Comparison of ENCODE assay signal across 1 cellular context in the genomic region with DNA sequence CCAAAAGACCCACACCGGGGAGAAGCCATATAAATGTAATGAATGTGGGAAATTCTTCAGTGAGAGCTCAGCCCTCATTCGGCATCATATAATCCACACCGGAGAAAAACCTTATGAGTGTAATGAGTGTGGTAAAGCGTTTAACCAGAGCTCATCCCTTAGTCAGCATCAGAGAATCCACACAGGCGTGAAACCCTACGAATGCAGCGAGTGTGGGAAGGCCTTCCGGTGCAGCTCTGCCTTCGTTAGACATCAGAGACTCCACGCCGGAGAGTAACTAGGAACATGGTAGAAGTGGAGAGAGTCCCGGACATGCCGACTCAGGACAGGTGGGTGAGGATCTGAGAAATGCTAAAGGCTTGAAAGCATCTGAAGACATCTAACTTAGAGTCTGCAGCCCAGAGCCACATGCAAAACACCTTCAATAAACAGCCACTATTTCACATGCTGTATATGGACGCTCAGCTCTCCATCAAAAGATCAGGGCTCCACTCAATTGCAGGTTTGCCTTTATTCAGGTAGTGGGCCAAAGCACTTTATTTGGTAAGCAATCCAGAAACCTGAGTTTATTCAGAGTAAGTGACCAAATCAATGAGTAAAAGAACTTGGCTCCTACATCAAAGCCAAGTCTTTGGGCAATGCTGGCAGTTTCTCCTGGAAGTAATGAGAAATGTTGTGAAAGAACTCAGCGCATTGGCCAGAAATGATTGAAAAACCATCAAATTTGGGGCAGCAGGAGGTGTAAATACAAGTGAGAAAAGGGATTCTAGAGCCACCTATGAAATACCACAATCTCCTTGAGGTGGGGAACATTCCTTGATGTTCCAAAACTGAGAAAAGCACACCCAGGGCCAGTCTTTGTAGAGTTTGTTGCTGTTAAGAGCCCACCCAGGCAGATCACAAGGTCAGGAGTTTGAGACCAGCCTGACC.
TF ChIP-seq lines count a peak whose summit lies in the region.

No MANE protein-coding gene starts in this region.

TF ChIP-seq in endothelial cell of umbilical vein, 7 proteins besides CTCF, POLR2A, EP300 and RAD21 (continued from another document):
- TF ChIP-seq POLR2AphosphoS5 (IDR thresholded peaks at IDR 0.05; ENCODE audit: insufficient read depth, low read depth, low read length), result peak; percentile 25
- no peak for TF ChIP-seq EZH2 (IDR thresholded peaks at IDR 0.05; ENCODE audit: borderline replicate concordance, low read depth, low read length, severe bottlenecking)
- TF ChIP-seq FOS (IDR thresholded peaks at IDR 0.05; ENCODE audit: borderline replicate concordance, insufficient read depth, low read length), result no peak
- TF ChIP-seq, protein P1, sequence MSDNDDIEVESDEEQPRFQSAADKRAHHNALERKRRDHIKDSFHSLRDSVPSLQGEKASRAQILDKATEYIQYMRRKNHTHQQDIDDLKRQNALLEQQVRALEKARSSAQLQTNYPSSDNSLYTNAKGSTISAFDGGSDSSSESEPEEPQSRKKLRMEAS (IDR thresholded peaks at IDR 0.05; ENCODE audit: insufficient read depth, insufficient read length), result no peak
- no peak for TF ChIP-seq MYC (IDR thresholded peaks at IDR 0.05; ENCODE audit: low read depth, low read length)
TF ChIP-seq in endothelial cell of umbilical vein: peak in this region for 1.
